In the genomic region with DNA sequence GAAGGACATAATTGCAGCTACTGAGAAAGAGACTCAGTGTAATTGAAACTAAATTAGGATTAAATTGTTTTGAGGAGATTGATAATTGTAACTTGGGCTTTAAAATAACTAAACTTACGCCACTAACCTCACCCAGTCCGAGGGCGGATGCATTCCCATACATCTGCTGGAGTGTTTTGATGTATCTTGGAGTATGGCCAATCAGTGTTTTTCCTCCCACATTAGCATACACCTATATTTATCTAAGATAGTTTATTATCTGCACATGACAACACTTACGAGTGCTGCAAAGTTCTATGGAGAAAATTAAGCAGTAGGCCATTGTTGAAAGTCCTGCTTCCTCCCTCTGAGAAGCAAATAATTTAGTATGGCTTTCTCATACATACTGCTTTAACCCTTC, we compare ENCODE assay signal across 22 cellular contexts.
DNase-seq lines count a peak whose midpoint lies in the region; ATAC-seq and TF ChIP-seq lines count a peak whose summit lies in the region.
"Had no signal": no experiment of that assay in that cellular context is flagged by ENCODE, and none has a peak within 500 bp of the region (broad histone marks: within the 10 kb centered on the region; RNA-seq: fewer than 3 reads in every experiment).

No MANE protein-coding gene starts in this region.

- H3K9me3 Mint-ChIP-seq in activated T-cell treated with anti-CD3 and anti-CD28 coated beads, Interleukin-2, amount 50 U/mL, for 72 hours: peaks cover 3 to 5% of the 10 kb centered on the region in 2 donors
- peaks cover 0 to 6% (median 2%) of the 10 kb centered on the region in 7 donors for H3K9me3 Mint-ChIP-seq in CD14-positive monocyte
- H3K9me3 Mint-ChIP-seq: HFFc6 had no signal

- H3K9me3 ChIP-seq in mucosa of descending colon: no peaks in the 10 kb centered on the region
- no peaks in the 10 kb centered on the region for H3K9me3 ChIP-seq in smooth muscle cell (replicated peaks; ENCODE audit: low read depth)
- H3K9me3 ChIP-seq: A549, BE2C, HAP-1 had no signal

- ATAC-seq in activated T-cell treated with anti-CD3 and anti-CD28 coated beads, Interleukin-2, amount 50 U/mL, for 72 hours (replicated peaks in 1 of 2): no peak
- ATAC-seq in mucosa of descending colon: peak; percentile 82
- ATAC-seq in HG03280 (IDR thresholded peaks at IDR 0.05; ENCODE audit: unreplicated experiment): no peak
- ATAC-seq: A549 had no signal

- H3K36me3 Mint-ChIP-seq in activated T-cell treated with anti-CD3 and anti-CD28 coated beads, Interleukin-2, amount 50 U/mL, for 72 hours (ENCODE audit: insufficient read depth in 2 of 2): peaks cover 0 to 9% of the 10 kb centered on the region in 2 donors
- H3K36me3 Mint-ChIP-seq in CD14-positive monocyte: no peaks in the 10 kb centered on the region

- H3K4me3 ChIP-seq in mucosa of descending colon: no peak overlapping the region
- no peak overlapping the region for H3K4me3 ChIP-seq in smooth muscle cell
- H3K4me3 ChIP-seq: A549; BLaER1 treated with 17β-estradiol and CSF1 and Interleukin-3, amounts not matched to agents 10 nM and 100 nM; HAP-1 had no signal

- H3K4me3 Mint-ChIP-seq in activated T-cell treated with anti-CD3 and anti-CD28 coated beads, Interleukin-2, amount 50 U/mL, for 72 hours: no peak overlapping the region
- H3K4me3 Mint-ChIP-seq in CD14-positive monocyte: no peak overlapping the region
- H3K4me3 Mint-ChIP-seq: CD4-positive, alpha-beta memory T cell; HFFc6 had no signal

- H3K27me3 ChIP-seq in smooth muscle cell (ENCODE audit: low read depth): no peaks in the 10 kb centered on the region
- H3K27me3 ChIP-seq: BE2C; BLaER1 treated with 17β-estradiol and CSF1 and Interleukin-3, amounts not matched to agents 10 nM and 100 nM had no signal

- TF ChIP-seq CTCF in mucosa of descending colon (IDR thresholded peaks at IDR 0.05) (no peak), smooth muscle cell (IDR thresholded peaks at IDR 0.05; ENCODE audit: borderline replicate concordance, insufficient read depth, poor library complexity, severe bottlenecking) (no peak), CD14-positive monocyte (IDR thresholded peaks at IDR 0.05) (no peak)

- H3K4me1 ChIP-seq in mucosa of descending colon (ENCODE audit: low read depth) (no peaks in the 10 kb centered on the region), smooth muscle cell (ENCODE audit: low read depth) (peaks cover 12% of the 10 kb centered on the region)
- H3K4me1 ChIP-seq: BE2C, HAP-1 had no signal

- H3K79me2 ChIP-seq in smooth muscle cell (ENCODE audit: low read depth): no peaks in the 10 kb centered on the region

- no peaks in the 10 kb centered on the region for H3K36me3 ChIP-seq in mucosa of descending colon (ENCODE audit: low read depth)
- no peaks in the 10 kb centered on the region for H3K36me3 ChIP-seq in smooth muscle cell (ENCODE audit: low read depth)
- H3K36me3 ChIP-seq: BE2C; BLaER1 treated with 17β-estradiol and CSF1 and Interleukin-3, amounts not matched to agents 10 nM and 100 nM; HAP-1 had no signal

- H4K20me1 ChIP-seq in smooth muscle cell (ENCODE audit: low read depth): no peaks in the 10 kb centered on the region
- H4K20me1 ChIP-seq: BLaER1 treated with 17β-estradiol and CSF1 and Interleukin-3, amounts not matched to agents 10 nM and 100 nM had no signal

- H2AFZ ChIP-seq in smooth muscle cell (ENCODE audit: low read depth): no peak overlapping the region

- no peaks in the 10 kb centered on the region for H3F3A ChIP-seq in smooth muscle cell (ENCODE audit: low read depth)

- no peaks in the 10 kb centered on the region for H3K27me3 Mint-ChIP-seq in activated T-cell treated with anti-CD3 and anti-CD28 coated beads, Interleukin-2, amount 50 U/mL, for 72 hours (ENCODE audit: low read depth)
- H3K27me3 Mint-ChIP-seq in CD14-positive monocyte (ENCODE audit: low read depth in 3 of 3): peaks cover 0 to 3% (median 0%) of the 10 kb centered on the region in 3 donors
- H3K27me3 Mint-ChIP-seq: CD4-positive, alpha-beta memory T cell had no signal

- no peak overlapping the region for H3K9ac ChIP-seq in smooth muscle cell (ENCODE audit: low read depth)
- H3K9ac ChIP-seq: BLaER1 treated with 17β-estradiol and CSF1 and Interleukin-3, amounts not matched to agents 10 nM and 100 nM had no signal

- peak overlapping the region; percentile 42 for H3K27ac Mint-ChIP-seq in activated T-cell treated with anti-CD3 and anti-CD28 coated beads, Interleukin-2, amount 50 U/mL, for 72 hours
- H3K27ac Mint-ChIP-seq in CD14-positive monocyte: no peak overlapping the region
- H3K27ac Mint-ChIP-seq: CD4-positive, alpha-beta memory T cell; HFFc6 had no signal

- H3K4me1 Mint-ChIP-seq in activated T-cell treated with anti-CD3 and anti-CD28 coated beads, Interleukin-2, amount 50 U/mL, for 72 hours (ENCODE audit: low read depth): peaks cover 35% of the 10 kb centered on the region
- H3K4me1 Mint-ChIP-seq in CD14-positive monocyte: peaks cover 9% of the 10 kb centered on the region

- intact Hi-C loops in mucosa of descending colon (cut with DNase I, micrococcal nuclease): no loop called here
- intact Hi-C loops in CD14-positive monocyte (cut with micrococcal nuclease): no loop called here

- no peak overlapping the region for H3K4me2 ChIP-seq in smooth muscle cell
- H3K4me2 ChIP-seq: A549; BLaER1 treated with 17β-estradiol and CSF1 and Interleukin-3, amounts not matched to agents 10 nM and 100 nM had no signal

- 84% methylated on average over 4 of the region's 4 CpGs for WGBS in smooth muscle cell (ENCODE audit: low lambda C conversion rate)

- H3K27ac ChIP-seq in smooth muscle cell (ENCODE audit: low read depth): peak overlapping the region; percentile 50
- H3K27ac ChIP-seq: BLaER1 treated with 17β-estradiol and CSF1 and Interleukin-3, amounts not matched to agents 10 nM and 100 nM had no signal

- no peak for DNase-seq in activated T-cell treated with anti-CD3 and anti-CD28 coated beads, Interleukin-2, amount 50 U/mL, for 72 hours
- DNase-seq in activated T-cell treated with anti-CD3 and anti-CD28 coated beads for 4 hours: no peak
- no peak for DNase-seq in mucosa of descending colon
- no peak for DNase-seq in smooth muscle cell (lab: John Stamatoyannopoulos, UW; ENCODE audit: unreplicated experiment)
- DNase-seq in CD14-positive monocyte (ENCODE audit: low spot score): no peak
- DNase-seq in cerebellar nuclear complex (lab: John Stamatoyannopoulos, UW): no peak
- DNase-seq: 8988T; ACHN; AML-193; BE2C; Calu3; CD4-positive, alpha-beta memory T cell; COR-L47; DMS53; DMS79 treated with DMSO at 0.1 percent for 48 hours; GF-D8; GOT3; HFFc6 had no signal
